1 cellular context compared by ENCODE assay signal in the genomic region with DNA sequence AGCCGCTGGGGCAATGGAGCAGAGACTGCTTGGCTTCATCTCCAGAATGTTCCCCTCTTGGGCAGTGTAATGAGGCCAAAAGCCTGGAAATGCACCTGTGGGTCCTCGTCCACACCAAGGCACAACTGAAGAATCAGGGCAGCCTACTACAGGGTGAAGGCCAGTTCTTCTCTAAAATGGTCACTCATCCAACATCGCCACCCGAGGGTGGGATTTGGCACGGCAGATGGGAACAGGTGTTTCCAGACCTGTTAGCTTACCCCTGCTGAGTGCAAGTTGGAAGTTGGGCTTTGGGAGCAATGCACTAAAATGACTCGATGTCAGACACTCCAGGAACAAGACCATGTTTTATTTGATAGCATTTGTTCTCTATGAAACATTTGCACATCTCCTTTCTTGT.
TF ChIP-seq lines count a peak whose summit lies in the region.

No MANE protein-coding gene starts in this region.

TF ChIP-seq in HCT116, 20 proteins besides CTCF, POLR2A, EP300 and RAD21 (continued from another document):
- TF ChIP-seq SRF (IDR thresholded peaks at IDR 0.05; ENCODE audit: low read depth) (no peak), POLR2AphosphoS5 (IDR thresholded peaks at IDR 0.05; ENCODE audit: low read depth, low read length) (no peak), CBX3 (IDR thresholded peaks at IDR 0.05; ENCODE audit: low read depth) (no peak), ZNF274 (IDR thresholded peaks at IDR 0.05; ENCODE audit: low read depth, low read length) (no peak), ZFX (IDR thresholded peaks at IDR 0.05) (no peak), EGR1 (IDR thresholded peaks at IDR 0.05; ENCODE audit: low read depth) (no peak), ELF1 (IDR thresholded peaks at IDR 0.05; ENCODE audit: borderline replicate concordance, low read depth) (no peak), SIN3A (IDR thresholded peaks at IDR 0.05; ENCODE audit: low read depth) (no peak), JUND (IDR thresholded peaks at IDR 0.05) (no peak), SP1 (IDR thresholded peaks at IDR 0.05; ENCODE audit: low read depth) (no peak), TCF7L2 (IDR thresholded peaks at IDR 0.05; ENCODE audit: borderline replicate concordance, extremely low read depth, insufficient read depth, insufficient read length) (no peak), YY1 (IDR thresholded peaks at IDR 0.05; ENCODE audit: extremely low read depth, insufficient replicate concordance, low read depth, low read length) (no peak)
- TF ChIP-seq, protein P1, sequence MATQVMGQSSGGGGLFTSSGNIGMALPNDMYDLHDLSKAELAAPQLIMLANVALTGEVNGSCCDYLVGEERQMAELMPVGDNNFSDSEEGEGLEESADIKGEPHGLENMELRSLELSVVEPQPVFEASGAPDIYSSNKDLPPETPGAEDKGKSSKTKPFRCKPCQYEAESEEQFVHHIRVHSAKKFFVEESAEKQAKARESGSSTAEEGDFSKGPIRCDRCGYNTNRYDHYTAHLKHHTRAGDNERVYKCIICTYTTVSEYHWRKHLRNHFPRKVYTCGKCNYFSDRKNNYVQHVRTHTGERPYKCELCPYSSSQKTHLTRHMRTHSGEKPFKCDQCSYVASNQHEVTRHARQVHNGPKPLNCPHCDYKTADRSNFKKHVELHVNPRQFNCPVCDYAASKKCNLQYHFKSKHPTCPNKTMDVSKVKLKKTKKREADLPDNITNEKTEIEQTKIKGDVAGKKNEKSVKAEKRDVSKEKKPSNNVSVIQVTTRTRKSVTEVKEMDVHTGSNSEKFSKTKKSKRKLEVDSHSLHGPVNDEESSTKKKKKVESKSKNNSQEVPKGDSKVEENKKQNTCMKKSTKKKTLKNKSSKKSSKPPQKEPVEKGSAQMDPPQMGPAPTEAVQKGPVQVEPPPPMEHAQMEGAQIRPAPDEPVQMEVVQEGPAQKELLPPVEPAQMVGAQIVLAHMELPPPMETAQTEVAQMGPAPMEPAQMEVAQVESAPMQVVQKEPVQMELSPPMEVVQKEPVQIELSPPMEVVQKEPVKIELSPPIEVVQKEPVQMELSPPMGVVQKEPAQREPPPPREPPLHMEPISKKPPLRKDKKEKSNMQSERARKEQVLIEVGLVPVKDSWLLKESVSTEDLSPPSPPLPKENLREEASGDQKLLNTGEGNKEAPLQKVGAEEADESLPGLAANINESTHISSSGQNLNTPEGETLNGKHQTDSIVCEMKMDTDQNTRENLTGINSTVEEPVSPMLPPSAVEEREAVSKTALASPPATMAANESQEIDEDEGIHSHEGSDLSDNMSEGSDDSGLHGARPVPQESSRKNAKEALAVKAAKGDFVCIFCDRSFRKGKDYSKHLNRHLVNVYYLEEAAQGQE (IDR thresholded peaks at IDR 0.05; ENCODE audit: low read depth): no peak
- TF ChIP-seq, protein P2, sequence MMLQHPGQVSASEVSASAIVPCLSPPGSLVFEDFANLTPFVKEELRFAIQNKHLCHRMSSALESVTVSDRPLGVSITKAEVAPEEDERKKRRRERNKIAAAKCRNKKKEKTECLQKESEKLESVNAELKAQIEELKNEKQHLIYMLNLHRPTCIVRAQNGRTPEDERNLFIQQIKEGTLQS (IDR thresholded peaks at IDR 0.05): no peak
TF ChIP-seq in HCT116: peak in this region for 0.
